12 cellular contexts compared by ENCODE assay signal in genomic region chr6:35385457-35386202, GRCh38. TPM values are rescaled to one million over a fixed set of nuclear protein-coding genes. Genes with fewer than 3 reads are reported as not detected.
DNase-seq lines count a peak whose midpoint lies in the region; ATAC-seq and TF ChIP-seq lines count a peak whose summit lies in the region.
"Had no signal": no experiment of that assay in that cellular context is flagged by ENCODE, and none has a peak within 500 bp of the region (broad histone marks: within the 10 kb centered on the region; RNA-seq: fewer than 3 reads in every experiment).

No MANE protein-coding gene starts in this region.

- H3K4me1 ChIP-seq in CD8-positive, alpha-beta T cell (ENCODE audit: insufficient read depth, low read length): peaks cover 13% of the 10 kb centered on the region
- H3K4me1 ChIP-seq in ovary (ENCODE audit: insufficient read depth): peaks cover 13% of the 10 kb centered on the region

- H3K36me3 ChIP-seq in CD8-positive, alpha-beta T cell (ENCODE audit: insufficient read depth, low read length): no peaks in the 10 kb centered on the region
- H3K36me3 ChIP-seq in ovary: no peaks in the 10 kb centered on the region

- H3K4me3 Mint-ChIP-seq in CD8-positive, alpha-beta T cell: no peak overlapping the region

- CTCF ChIA-PET in CD8-positive, alpha-beta T cell (lab: Charles Lee): no interaction called here

- 27 to 40% (median 27%) methylated on average over 12 of the region's 14 CpGs for WGBS in ovary, 3 donors

- H3K9me3 Mint-ChIP-seq in CD8-positive, alpha-beta T cell: peaks cover 3% of the 10 kb centered on the region
- H3K9me3 Mint-ChIP-seq: immature natural killer cell had no signal

- peaks cover 31% of the 10 kb centered on the region for H3K36me3 Mint-ChIP-seq in CD8-positive, alpha-beta T cell

- no peak for TF ChIP-seq CTCF in CD8-positive, alpha-beta T cell (IDR thresholded peaks at IDR 0.05)
- TF ChIP-seq CTCF in fibroblast of pulmonary artery (IDR thresholded peaks at IDR 0.05; ENCODE audit: low read length, missing control alignments) (no peak), ovary (IDR thresholded peaks at IDR 0.05) (no peak)

- no peaks in the 10 kb centered on the region for H3K9me3 ChIP-seq in CD8-positive, alpha-beta T cell (ENCODE audit: low read length)
- no peaks in the 10 kb centered on the region for H3K9me3 ChIP-seq in ovary

- H3K27ac Mint-ChIP-seq in CD8-positive, alpha-beta T cell: peak overlapping the region; percentile 60

- POLR2A ChIA-PET in CD8-positive, alpha-beta T cell (lab: Charles Lee): no interaction called here

- no peak overlapping the region for H3K27ac ChIP-seq in CD8-positive, alpha-beta T cell (ENCODE audit: low read depth, low read length)
- peak overlapping the region in 1 of 2 donors; percentile 12 for H3K27ac ChIP-seq in ovary
- H3K27ac ChIP-seq: HL-60 had no signal

- no peak for ATAC-seq in CD8-positive, alpha-beta T cell

- no peak for DNase-seq in CD8-positive, alpha-beta T cell
- DNase-seq in NCI-H146 treated with DMSO at 0.1 percent for 48 hours (lab: John Stamatoyannopoulos, UW; ENCODE audit: unreplicated experiment): peak; percentile 11
- peak; percentile 60 for DNase-seq in fibroblast of pulmonary artery (ENCODE audit: low read depth)
- DNase-seq in ovary: peak; percentile 63 to 77 (median 71)
- DNase-seq in GOT3 (lab: John Stamatoyannopoulos, UW): no peak
- no peak for DNase-seq in SHP77 treated with DMSO at 0.1 percent for 48 hours (lab: John Stamatoyannopoulos, UW)
- DNase-seq in HK-2 (ENCODE audit: unreplicated experiment): no peak
- no peak for DNase-seq in Kasumi-1 (lab: John Stamatoyannopoulos, UW)
- DNase-seq: effector CD4-positive, alpha-beta T cell; immature natural killer cell; SW 1271 had no signal

- H3K4me3 ChIP-seq in CD8-positive, alpha-beta T cell (ENCODE audit: low read depth, low read length): no peak overlapping the region
- no peak overlapping the region for H3K4me3 ChIP-seq in fibroblast of pulmonary artery (replicated peaks; ENCODE audit: low read depth, low read length)
- no peak overlapping the region for H3K4me3 ChIP-seq in ovary

- peaks cover 35% of the 10 kb centered on the region for H3K4me1 Mint-ChIP-seq in CD8-positive, alpha-beta T cell (ENCODE audit: low read depth)

- no peak for TF ChIP-seq POLR2A in ovary (IDR thresholded peaks at IDR 0.05)

- intact Hi-C loops in CD8-positive, alpha-beta T cell (cut with DNase I, micrococcal nuclease): no loop called here
- intact Hi-C loops in ovary (cut with DNase I): no loop called here

- no peaks in the 10 kb centered on the region for H3K27me3 ChIP-seq in CD8-positive, alpha-beta T cell (ENCODE audit: insufficient read depth, low read length)
- H3K27me3 ChIP-seq in ovary: no peaks in the 10 kb centered on the region

- no peaks in the 10 kb centered on the region for H3K27me3 Mint-ChIP-seq in CD8-positive, alpha-beta T cell (ENCODE audit: low read depth)

- no peak for TF ChIP-seq EP300 in ovary (IDR thresholded peaks at IDR 0.05)

RNA-seq across cellular contexts. Expression of gene PPARD, which starts 43.3 kb away (rescaled TPM):
- 10 to 100 TPM; 20.0 to 21.5 TPM for total RNA-seq in CD8-positive, alpha-beta T cell
- total RNA-seq in ovary: 10 to 100 TPM in 6 of 7 donors, 1 to 10 TPM in 1; 7.9 to 55.9 (median 25.9) TPM
- polyA plus RNA-seq in ovary: 10 to 100 TPM in 1 of 2 donors, 1 to 10 TPM in 1; 8.2 to 22.3 TPM

Comparison
In these comparisons a context has a peak if more than half of its experiments do, and no peak if none do; other contexts are left out.
1. DNase-seq: peak in NCI-H146 treated with DMSO at 0.1 percent for 48 hours (single experiment), fibroblast of pulmonary artery (single experiment) and ovary (5 of 5); none in CD8-positive, alpha-beta T cell (0 of 7), GOT3 (single experiment), SHP77 treated with DMSO at 0.1 percent for 48 hours (single experiment), HK-2 (single experiment) and Kasumi-1 (0 of 2).